Comparison of ENCODE assay signal across 9 cellular contexts in genomic region chr1:110408488-110408887, GRCh38. TPM values are rescaled to one million over a fixed set of nuclear protein-coding genes. Genes with fewer than 3 reads are reported as not detected.
DNase-seq lines count a peak whose midpoint lies in the region; ATAC-seq and TF ChIP-seq lines count a peak whose summit lies in the region.
"Had no signal": no experiment of that assay in that cellular context is flagged by ENCODE, and none has a peak within 500 bp of the region (broad histone marks: within the 10 kb centered on the region; RNA-seq: fewer than 3 reads in every experiment).

No MANE protein-coding gene starts in this region.

- in situ Hi-C loops in IMR-90 (cut with MboI; ENCODE audit: low sequenced_read_pairs) = no loop called here
- in situ Hi-C loops in mammary epithelial cell (cut with MboI; ENCODE audit: low sequenced_read_pairs in 2 of 2) = loop anchor here in 1 of 2 donors (10.0 kb wide), 1 partner anchor 204 kb away; no protein-coding TSS in a partner anchor

- H3K56ac ChIP-seq in IMR-90 (ENCODE audit: extremely low read depth, insufficient read depth, low read length) = no peak overlapping the region

- WGBS in IMR-90 (ENCODE audit: extremely low coverage in 2 of 2, insufficient read length in 1 of 2), 2 experiments = 87% methylated on average over 3 of the region's 8 CpGs; no CpG with 5 or more reads in 1 of the 2 experiments
- 74% methylated on average over 8 of the region's 8 CpGs for WGBS in mammary epithelial cell (ENCODE audit: low coverage, missing lambda C conversion rate)

- H3K4me1 Mint-ChIP-seq in CD4-positive, CD25-positive, alpha-beta regulatory T cell = peaks cover 12 to 46% (median 27%) of the 10 kb centered on the region in 4 donors
- peaks cover 12 to 36% (median 26%) of the 10 kb centered on the region in 4 donors for H3K4me1 Mint-ChIP-seq in naive thymus-derived CD8-positive, alpha-beta T cell

- CTCF ChIA-PET in IMR-90 (lab: Yijun Ruan, JAX) = interaction anchor here (0.6 to 2.6 kb wide), 3 partner anchors 17 to 88 kb away, joined by 3 to 13 read pairs (median 4); no protein-coding TSS in a partner anchor
- CTCF ChIA-PET in mammary epithelial cell (lab: Charles Lee; ENCODE audit: low non-redundant PET) = interaction anchor here (0.6 kb wide), 2 partner anchors 51 to 70 kb away, joined by 3 to 4 read pairs; no protein-coding TSS in a partner anchor

- H3K18ac ChIP-seq in IMR-90 (ENCODE audit: low read depth, low read length) = no peak overlapping the region

- H4K8ac ChIP-seq in IMR-90 (ENCODE audit: low read depth in 2 of 2, low read length in 2 of 2) = peak overlapping the region; percentile 98; a peak in 2 of 4 replicates

- BruUV-seq in IMR-90 (replicated peaks; lab: Mats Ljungman, UMichigan) (no TSS peak), mammary epithelial cell (replicated peaks; lab: Mats Ljungman, UMichigan) (no TSS peak)

- TF ChIP-seq RAD21 in IMR-90 (IDR thresholded peaks at IDR 0.05; ENCODE audit: low read length) = no peak

- no peak overlapping the region for H2BK120ac ChIP-seq in IMR-90 (ENCODE audit: low read depth, low read length)

- H3K79me2 ChIP-seq in mammary epithelial cell (ENCODE audit: insufficient read depth, low read length) = peaks cover 35% of the 10 kb centered on the region

- peaks cover 24% of the 10 kb centered on the region for H3K4me1 ChIP-seq in CD4-positive, CD25-positive, alpha-beta regulatory T cell (ENCODE audit: control insufficient read depth, insufficient read depth, low read length, poor library complexity, severe bottlenecking)
- H3K4me1 ChIP-seq in IMR-90 (ENCODE audit: control insufficient read depth, insufficient read depth, low read length) = peaks cover 2% of the 10 kb centered on the region; the same call in 1 of the 2 replicates
- peaks cover 3% of the 10 kb centered on the region for H3K4me1 ChIP-seq in mammary epithelial cell (ENCODE audit: insufficient read depth, low read length)

- peaks cover 9 to 27% of the 10 kb centered on the region in 2 experiments for H3K79me1 ChIP-seq in IMR-90 (ENCODE audit: low read depth in 1 of 2, low read length in 2 of 2)

- peak overlapping the region; percentile 97 to 100 (median 99) for H3K4me3 Mint-ChIP-seq in CD4-positive, CD25-positive, alpha-beta regulatory T cell
- H3K4me3 Mint-ChIP-seq in naive thymus-derived CD8-positive, alpha-beta T cell = peak overlapping the region; percentile 49 to 100 (median 98)

- no peak overlapping the region for H2BK15ac ChIP-seq in IMR-90 (ENCODE audit: low read depth, low read length)

- POLR2A ChIA-PET in IMR-90 (lab: Charles Lee; ENCODE audit: unreplicated experiment) = no interaction called here
- POLR2A ChIA-PET in naive thymus-derived CD8-positive, alpha-beta T cell (lab: Charles Lee) = interaction anchor here (0.6 to 3.4 kb wide), 7 partner anchors 9 to 1320 kb away, joined by 3 to 46 read pairs (median 4); partner anchors contain the start of genes KCNC4 and RBM15

- peak overlapping the region; percentile 80 for H3K27ac ChIP-seq in CD4-positive, CD25-positive, alpha-beta regulatory T cell (ENCODE audit: insufficient read depth, low read length, poor library complexity, severe bottlenecking)
- H3K27ac ChIP-seq in IMR-90 (ENCODE audit: insufficient read depth, low read length) (no peak overlapping the region), mammary epithelial cell (ENCODE audit: insufficient read depth, low read depth, low read length) (no peak overlapping the region)

- TF ChIP-seq CTCF in IMR-90 (conservative IDR thresholded peaks at IDR 0.05; ENCODE audit: low read depth, low read length) (no peak), mammary epithelial cell (conservative IDR thresholded peaks at IDR 0.05 in 1 of 2, IDR thresholded peaks at IDR 0.05 in 1 of 2; ENCODE audit: extremely low read depth in 1 of 2, insufficient read depth in 1 of 2, low read depth in 1 of 2, low read length in 2 of 2) (no peak)

- no peaks in the 10 kb centered on the region for H3K27me3 ChIP-seq in CD4-positive, CD25-positive, alpha-beta regulatory T cell (ENCODE audit: control insufficient read depth, insufficient read depth, low read length)
- H3K27me3 ChIP-seq in IMR-90 (ENCODE audit: control insufficient read depth, insufficient read depth, low read length) = no peaks in the 10 kb centered on the region
- H3K27me3 ChIP-seq in mammary epithelial cell (ENCODE audit: insufficient read depth, low read length) = no peaks in the 10 kb centered on the region

- no peak overlapping the region for H3K14ac ChIP-seq in IMR-90 (replicated peaks; ENCODE audit: low read depth, low read length)

- no peak for DNase-seq in CD4-positive, CD25-positive, alpha-beta regulatory T cell
- DNase-seq in IMR-90 = no peak
- no peak for DNase-seq in mammary epithelial cell
- DNase-seq in naive thymus-derived CD8-positive, alpha-beta T cell = no peak
- no peak for DNase-seq in mesenteric fat pad (ENCODE audit: low spot score)
- DNase-seq in activated CD4-positive, CD25-positive, alpha-beta regulatory T cell (lab: John Stamatoyannopoulos, UW) = no peak
- no peak for DNase-seq in sciatic nerve (ENCODE audit: low spot score)
- DNase-seq: activated CD4-positive, alpha-beta T cell treated with anti-CD3 and anti-CD28 coated beads, Interleukin-2, amount 50 U/mL, for 1 hour had no signal

- H3K23ac ChIP-seq in IMR-90 (ENCODE audit: low read depth, low read length) = no peak overlapping the region

- dilution Hi-C loops in IMR-90 (cut with HindIII; ENCODE audit: low sequenced_read_pairs, unreplicated experiment) (no loop called here), mammary epithelial cell (cut with HindIII; ENCODE audit: low sequenced_read_pairs) (no loop called here)

- H2AK9ac ChIP-seq in IMR-90 (replicated peaks; ENCODE audit: low read depth, low read length, poor library complexity) = peak overlapping the region; percentile 70

- H3K4me2 ChIP-seq in IMR-90 (ENCODE audit: low read depth, low read length) = no peak overlapping the region; the same call in 1 of the 2 replicates
- H3K4me2 ChIP-seq in mammary epithelial cell (ENCODE audit: insufficient read depth, low read depth, low read length) = peak overlapping the region; percentile 66

- H3K36me3 ChIP-seq in CD4-positive, CD25-positive, alpha-beta regulatory T cell (ENCODE audit: control insufficient read depth, insufficient read depth, low read length) = peaks cover 15% of the 10 kb centered on the region
- peaks cover 9% of the 10 kb centered on the region for H3K36me3 ChIP-seq in IMR-90 (ENCODE audit: control insufficient read depth, insufficient read depth, low read length)
- H3K36me3 ChIP-seq in mammary epithelial cell (ENCODE audit: insufficient read depth, low read length) = peaks cover 12% of the 10 kb centered on the region

- H3K9me3 ChIP-seq in CD4-positive, CD25-positive, alpha-beta regulatory T cell (ENCODE audit: control insufficient read depth in 2 of 2, low read length in 2 of 2) = no peaks in the 10 kb centered on the region
- H3K9me3 ChIP-seq in IMR-90 (ENCODE audit: control insufficient read depth, insufficient read depth, low read length) (no peaks in the 10 kb centered on the region), mammary epithelial cell (replicated peaks; ENCODE audit: insufficient read depth, low read length) (no peaks in the 10 kb centered on the region)

- peak overlapping the region; percentile 97 for H3K4me3 ChIP-seq in CD4-positive, CD25-positive, alpha-beta regulatory T cell (ENCODE audit: low read depth, low read length)
- H3K4me3 ChIP-seq in IMR-90 (ENCODE audit: insufficient read depth, low read depth, low read length) (no peak overlapping the region), mammary epithelial cell (replicated peaks in 1 of 3; ENCODE audit: insufficient read depth in 1 of 3, low read depth in 2 of 3, low read length in 3 of 3) (peak overlapping the region in 2 of 3 experiments; percentile 93 to 99)

- no peak overlapping the region; the same call in 1 of the 2 replicates for H2AK5ac ChIP-seq in IMR-90 (ENCODE audit: low read depth, low read length)

- peak overlapping the region in 2 of 3 donors; percentile 42 to 99 for H3K27ac Mint-ChIP-seq in CD4-positive, CD25-positive, alpha-beta regulatory T cell
- peak overlapping the region; percentile 48 to 100 (median 100) for H3K27ac Mint-ChIP-seq in naive thymus-derived CD8-positive, alpha-beta T cell

- H3K9ac ChIP-seq in IMR-90 (ENCODE audit: low read depth, low read length) = no peak overlapping the region
- no peak overlapping the region for H3K9ac ChIP-seq in mammary epithelial cell (ENCODE audit: insufficient read depth, low read length)

- H3K9me1 ChIP-seq in IMR-90 (ENCODE audit: insufficient read depth, low read length) = no peaks in the 10 kb centered on the region

- no peak overlapping the region for H2AFZ ChIP-seq in IMR-90 (replicated peaks; ENCODE audit: low read length, poor library complexity)
- H2AFZ ChIP-seq in mammary epithelial cell (ENCODE audit: low read depth, low read length) = no peak overlapping the region

- no peak overlapping the region for H4K5ac ChIP-seq in IMR-90 (ENCODE audit: low read depth, low read length)

- peak overlapping the region; percentile 25; the same call in 1 of the 2 replicates for H4K91ac ChIP-seq in IMR-90 (ENCODE audit: insufficient read depth, low read depth, low read length)

- H2BK20ac ChIP-seq in IMR-90 (ENCODE audit: low read depth, low read length) = no peak overlapping the region

- no peak overlapping the region; the same call in 1 of the 2 replicates for H3K4ac ChIP-seq in IMR-90 (ENCODE audit: low read depth, low read length)

- H3K9me3 Mint-ChIP-seq in CD4-positive, CD25-positive, alpha-beta regulatory T cell = peaks cover 0 to 2% (median 0%) of the 10 kb centered on the region in 7 donors
- no peaks in the 10 kb centered on the region for H3K9me3 Mint-ChIP-seq in naive thymus-derived CD8-positive, alpha-beta T cell

- ATAC-seq in CD4-positive, CD25-positive, alpha-beta regulatory T cell (ENCODE audit: low read depth in 2 of 2) = no peak
- ATAC-seq in IMR-90 (ENCODE audit: low read depth) (no peak), sciatic nerve (no peak), GM21526 (IDR thresholded peaks at IDR 0.05; ENCODE audit: low FRiP score, unreplicated experiment) (no peak)
- ATAC-seq in naive thymus-derived CD8-positive, alpha-beta T cell = no peak

- H3K27me3 Mint-ChIP-seq in CD4-positive, CD25-positive, alpha-beta regulatory T cell = no peaks in the 10 kb centered on the region
- no peaks in the 10 kb centered on the region for H3K27me3 Mint-ChIP-seq in naive thymus-derived CD8-positive, alpha-beta T cell

- H3K36me3 Mint-ChIP-seq in CD4-positive, CD25-positive, alpha-beta regulatory T cell = peaks cover 14% of the 10 kb centered on the region
- H3K36me3 Mint-ChIP-seq in naive thymus-derived CD8-positive, alpha-beta T cell = peaks cover 3 to 14% (median 5%) of the 10 kb centered on the region in 3 donors

- TF ChIP-seq POLR2A in IMR-90 (IDR thresholded peaks at IDR 0.05; ENCODE audit: low read depth, low read length) = no peak

- intact Hi-C loops in IMR-90 (cut with micrococcal nuclease) = no loop called here
- intact Hi-C loops in mammary epithelial cell (cut with micrococcal nuclease) = no loop called here
- intact Hi-C loops in sciatic nerve (cut with DNase I) = no loop called here

- no peak overlapping the region for H2BK5ac ChIP-seq in IMR-90 (ENCODE audit: low read depth, low read length, poor library complexity, severe bottlenecking)

- H4K20me1 ChIP-seq in IMR-90 (ENCODE audit: insufficient read depth, low read length) = no peaks in the 10 kb centered on the region
- H4K20me1 ChIP-seq in mammary epithelial cell (ENCODE audit: insufficient read depth, low read length) = no peaks in the 10 kb centered on the region

RNA-seq across cellular contexts. Expression of gene LAMTOR5, which starts 1.0 kb away (rescaled TPM):
- 79.3 TPM for total RNA-seq in CD4-positive, CD25-positive, alpha-beta regulatory T cell
- 100 to 1,000 TPM; 289 to 409 (median 303) TPM for polyA plus RNA-seq in CD4-positive, CD25-positive, alpha-beta regulatory T cell
- total RNA-seq in IMR-90 (2012; rRNA removed) (159 and 177 TPM in 2 replicates), mammary epithelial cell (100 to 1,000 TPM in 1 of 2 donors, 10 to 100 TPM in 1; 75.5 to 106 TPM), mesenteric fat pad (134 TPM), sciatic nerve (91.4 TPM)
- polyA plus RNA-seq in IMR-90 (2012; rRNA removed) (320 and 369 TPM in 2 replicates), mammary epithelial cell (319 TPM)
- polyA plus RNA-seq in IMR-90 (2012; cell fraction: cytosol; rRNA removed) = 431 and 469 TPM in 2 replicates
- 97.8 and 199 TPM in 2 replicates for polyA plus RNA-seq in IMR-90 (2012; cell fraction: nucleus; rRNA removed; ENCODE audit: low replicate concordance)
- polyA minus RNA-seq in mammary epithelial cell = 69.8 TPM
- total RNA-seq in naive thymus-derived CD8-positive, alpha-beta T cell = 10 to 100 TPM; 72.0 to 76.0 TPM
- 100 to 1,000 TPM; 192 to 262 (median 247) TPM for polyA plus RNA-seq in naive thymus-derived CD8-positive, alpha-beta T cell

RNA-seq across cellular contexts. Expression of gene SLC16A4, which starts 17.7 kb away (rescaled TPM):
- not detected for total RNA-seq in CD4-positive, CD25-positive, alpha-beta regulatory T cell
- polyA plus RNA-seq in CD4-positive, CD25-positive, alpha-beta regulatory T cell = under 1 TPM; 0.31 to 0.73 (median 0.65) TPM
- total RNA-seq in IMR-90 (2012; rRNA removed) (65.2 and 73.0 TPM in 2 replicates), mammary epithelial cell (100 to 1,000 TPM in 1 of 2 donors, 10 to 100 TPM in 1; 29.4 to 198 TPM), mesenteric fat pad (7.2 TPM), sciatic nerve (20.5 TPM)
- polyA plus RNA-seq in IMR-90 (2012; rRNA removed) (20.8 and 27.7 TPM in 2 replicates), mammary epithelial cell (12.4 TPM)
- 8.6 and 10.3 TPM in 2 replicates for polyA plus RNA-seq in IMR-90 (2012; cell fraction: cytosol; rRNA removed)
- polyA plus RNA-seq in IMR-90 (2012; cell fraction: nucleus; rRNA removed; ENCODE audit: low replicate concordance) = 2.4 and 16.3 TPM in 2 replicates
- 21.8 TPM for polyA minus RNA-seq in mammary epithelial cell
- total RNA-seq in naive thymus-derived CD8-positive, alpha-beta T cell = under 1 TPM; 0.55 to 0.88 TPM
- under 1 TPM; 0.15 to 0.61 (median 0.59) TPM for polyA plus RNA-seq in naive thymus-derived CD8-positive, alpha-beta T cell

RNA-seq across cellular contexts. Expression of gene PROK1, which starts 42.5 kb away (rescaled TPM):
- not detected for total RNA-seq in CD4-positive, CD25-positive, alpha-beta regulatory T cell
- not detected for polyA plus RNA-seq in CD4-positive, CD25-positive, alpha-beta regulatory T cell
- total RNA-seq in IMR-90 (2012; rRNA removed) (not detected in 2 replicates), mammary epithelial cell (not detected), mesenteric fat pad (1.3 TPM), sciatic nerve (not detected)
- polyA plus RNA-seq in IMR-90 (2012; rRNA removed) (not detected in 2 replicates), mammary epithelial cell (not detected)
- not detected in 2 replicates for polyA plus RNA-seq in IMR-90 (2012; cell fraction: cytosol; rRNA removed)
- polyA plus RNA-seq in IMR-90 (2012; cell fraction: nucleus; rRNA removed; ENCODE audit: low replicate concordance) = not detected in 2 replicates
- not detected for polyA minus RNA-seq in mammary epithelial cell
- total RNA-seq in naive thymus-derived CD8-positive, alpha-beta T cell = not detected
- not detected for polyA plus RNA-seq in naive thymus-derived CD8-positive, alpha-beta T cell
